8 cellular contexts compared by ENCODE assay signal in the genomic region with DNA sequence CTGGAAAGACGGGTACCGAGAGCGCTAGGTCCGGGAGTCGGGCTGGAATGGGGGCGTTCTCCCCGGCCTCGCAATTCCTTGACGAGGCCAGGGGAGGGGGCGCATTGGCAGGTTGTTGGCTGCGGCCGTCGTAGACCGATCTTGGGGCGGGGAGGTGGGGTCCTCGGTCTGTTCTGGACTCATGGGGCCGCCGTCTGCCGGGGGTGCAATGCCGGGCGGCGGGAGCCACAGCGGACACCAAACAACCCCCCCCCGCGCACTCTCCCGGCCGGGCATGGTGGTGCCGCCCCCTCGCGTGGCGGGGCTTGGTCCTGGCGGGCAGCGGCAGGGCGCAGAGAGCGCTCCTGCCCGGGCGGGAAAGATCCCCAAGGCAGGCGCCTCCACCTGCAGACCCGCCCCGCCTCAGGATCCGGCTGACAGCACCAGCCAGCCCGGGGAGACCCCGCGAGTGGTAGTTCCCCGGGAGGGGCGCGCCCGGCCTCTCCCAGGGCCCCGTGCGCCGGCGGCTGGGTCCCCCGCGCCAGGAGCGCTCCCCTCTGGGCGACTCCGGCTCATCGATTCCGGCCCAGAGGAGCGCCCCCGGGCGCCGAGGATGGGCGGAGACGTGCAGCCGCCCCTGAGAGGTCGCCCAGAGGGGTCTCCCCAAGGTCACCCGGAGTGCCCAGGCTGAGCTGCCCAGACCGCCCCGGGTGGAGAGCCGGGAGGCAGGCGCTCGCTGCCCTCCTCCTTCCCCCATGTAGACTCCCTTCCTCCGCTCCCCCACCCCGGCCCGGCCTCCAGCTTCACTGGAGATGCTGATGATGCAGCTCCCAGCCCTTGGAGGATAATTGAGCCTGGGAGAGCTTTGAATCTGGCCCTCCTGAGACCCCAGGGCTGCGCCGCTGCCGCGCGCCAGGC. TPM values are rescaled to one million over a fixed set of nuclear protein-coding genes. Genes with fewer than 3 reads are reported as not detected.
DNase-seq lines count a peak whose midpoint lies in the region; ATAC-seq and TF ChIP-seq lines count a peak whose summit lies in the region.

No MANE protein-coding gene starts in this region.

- H3K27ac ChIP-seq in SJCRH30 (peak overlapping the region; percentile 28), ascending aorta (peak overlapping the region in 1 of 2 donors; percentile 53)

- H3K36me3 ChIP-seq in SJCRH30 (no peaks in the 10 kb centered on the region), ascending aorta (no peaks in the 10 kb centered on the region), kidney epithelial cell (ENCODE audit: control insufficient read depth, insufficient read depth, low read length) (no peaks in the 10 kb centered on the region)

- no peaks in the 10 kb centered on the region for H3K9me3 ChIP-seq in SJCRH30 (replicated peaks)
- H3K9me3 ChIP-seq in ascending aorta: no peaks in the 10 kb centered on the region

- ATAC-seq in GM18909 (IDR thresholded peaks at IDR 0.05; ENCODE audit: poor library complexity, unreplicated experiment) (peak; percentile 28), GM21447 (IDR thresholded peaks at IDR 0.05; ENCODE audit: unreplicated experiment) (no peak), HG03342 (IDR thresholded peaks at IDR 0.05; ENCODE audit: unreplicated experiment) (no peak)

- intact Hi-C loops in ascending aorta (cut with DNase I): no loop called here

- TF ChIP-seq CTCF in ascending aorta (IDR thresholded peaks at IDR 0.05) (peak in 1 of 3 experiments; percentile 16), kidney epithelial cell (IDR thresholded peaks at IDR 0.05; ENCODE audit: insufficient read depth, low read length, poor library complexity, severe bottlenecking) (no peak)

- peak; percentile 58 to 68 for DNase-seq in SJCRH30
- no peak for DNase-seq in ascending aorta (ENCODE audit: low spot score in 2 of 2)
- no peak for DNase-seq in kidney epithelial cell (ENCODE audit: low read depth)
- peak; percentile 46 to 58 for DNase-seq in stimulated activated CD4-positive, alpha-beta T cell treated with anti-CD3 and anti-CD28 coated beads, Interleukin-2, amount 100 ng/mL, for 24 hours
- no peak for DNase-seq in SHP77 treated with DMSO at 0.1 percent for 48 hours (lab: John Stamatoyannopoulos, UW)

- H3K27me3 ChIP-seq in SJCRH30: no peaks in the 10 kb centered on the region
- peaks cover 7% of the 10 kb centered on the region for H3K27me3 ChIP-seq in ascending aorta
- H3K27me3 ChIP-seq in kidney epithelial cell (ENCODE audit: control insufficient read depth, insufficient read depth, low read length): peaks cover 43% of the 10 kb centered on the region

- peaks cover 25% of the 10 kb centered on the region for H3K4me1 ChIP-seq in SJCRH30
- H3K4me1 ChIP-seq in ascending aorta: peaks cover 0 to 8% of the 10 kb centered on the region in 2 donors

- peak overlapping the region; percentile 64 for H3K4me3 ChIP-seq in SJCRH30
- H3K4me3 ChIP-seq in ascending aorta: peak overlapping the region; percentile 62 to 65
- H3K4me3 ChIP-seq in kidney epithelial cell (ENCODE audit: low read depth, low read length): peak overlapping the region; percentile 32

RNA-seq across cellular contexts. Expression of gene PPP1R16B, which starts 0.7 kb away (rescaled TPM):
- total RNA-seq in SJCRH30 (2014; rRNA removed; shearing (Covaris generic)): 34.0 and 36.5 TPM in 2 replicates
- 26.4 TPM for total RNA-seq in ascending aorta
- 0.13 and 0.14 TPM in 2 replicates for total RNA-seq in kidney epithelial cell

RNA-seq across cellular contexts. Expression of gene ACTR5, which starts 57.9 kb away (rescaled TPM):
- 21.1 and 22.2 TPM in 2 replicates for total RNA-seq in SJCRH30 (2014; rRNA removed; shearing (Covaris generic))
- total RNA-seq in ascending aorta: 5.9 TPM
- 8.4 and 10.3 TPM in 2 replicates for total RNA-seq in kidney epithelial cell

Comparison
In these comparisons a context has a peak if more than half of its experiments do, and no peak if none do; other contexts are left out.
1. DNase-seq: peak in SJCRH30 (2 of 2) and stimulated activated CD4-positive, alpha-beta T cell treated with anti-CD3 and anti-CD28 coated beads, Interleukin-2, amount 100 ng/mL, for 24 hours (2 of 2); none in ascending aorta (0 of 2), kidney epithelial cell (single experiment) and SHP77 treated with DMSO at 0.1 percent for 48 hours (single experiment).
2. RNA of gene PPP1R16B, which starts 0.7 kb away (total RNA-seq): 34.0 to 36.5 TPM in SJCRH30 and 26.4 TPM in ascending aorta (single experiment); 0.13 to 0.14 TPM in kidney epithelial cell; every median in the first group is over 10 times any median in the second.
3. Peak in every context shown above with its lines, with median percentiles within 50 percentile points of each other: H3K4me3 ChIP-seq.